ENCODE assay signal across 15 cellular contexts in the genomic region with DNA sequence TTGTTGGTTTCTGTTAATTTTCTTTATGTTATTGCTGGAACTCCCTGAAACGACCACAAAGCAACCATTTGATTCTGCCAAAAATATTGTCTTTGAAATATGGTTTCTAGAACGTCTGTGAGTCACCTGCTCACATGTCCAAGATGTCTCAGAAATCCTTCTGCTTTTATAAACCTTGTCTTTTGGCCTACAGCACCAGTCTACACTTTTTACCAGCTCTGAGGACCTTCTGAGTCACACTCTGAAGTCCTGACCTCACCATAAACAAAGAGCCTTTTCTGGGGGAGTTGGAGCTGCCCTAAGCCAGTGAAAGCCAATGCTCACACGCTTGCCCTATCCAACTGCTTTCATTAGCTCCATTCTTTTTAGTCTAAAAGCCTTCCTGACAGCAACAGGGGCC. TPM values are rescaled to one million over a fixed set of nuclear protein-coding genes. Genes with fewer than 3 reads are reported as not detected.
DNase-seq lines count a peak whose midpoint lies in the region; ATAC-seq and TF ChIP-seq lines count a peak whose summit lies in the region.
"Had no signal": no experiment of that assay in that cellular context is flagged by ENCODE, and none has a peak within 500 bp of the region (broad histone marks: within the 10 kb centered on the region; RNA-seq: fewer than 3 reads in every experiment).

No MANE protein-coding gene starts in this region.

- H3K4me2 ChIP-seq in IMR-90 (ENCODE audit: low read depth, low read length) (no peak overlapping the region), mammary epithelial cell (ENCODE audit: insufficient read depth, low read depth, low read length) (no peak overlapping the region)

- H3K9ac ChIP-seq in IMR-90 (ENCODE audit: low read depth, low read length) (no peak overlapping the region), mammary epithelial cell (ENCODE audit: insufficient read depth, low read length) (no peak overlapping the region)

- H2BK20ac ChIP-seq in IMR-90 (ENCODE audit: low read depth, low read length) = no peak overlapping the region

- H3K9me1 ChIP-seq in IMR-90 (ENCODE audit: insufficient read depth, low read length) = no peaks in the 10 kb centered on the region

- no peak overlapping the region for H2AK9ac ChIP-seq in IMR-90 (replicated peaks; ENCODE audit: low read depth, low read length, poor library complexity)

- no peak overlapping the region for H3K18ac ChIP-seq in IMR-90 (ENCODE audit: low read depth, low read length)

- peaks cover 15% of the 10 kb centered on the region for H3K9me3 ChIP-seq in IMR-90 (ENCODE audit: control insufficient read depth, insufficient read depth, low read length)
- no peaks in the 10 kb centered on the region for H3K9me3 ChIP-seq in mammary epithelial cell (replicated peaks; ENCODE audit: insufficient read depth, low read length)
- H3K9me3 ChIP-seq in vagina = no peaks in the 10 kb centered on the region
- H3K9me3 ChIP-seq: spleen, thyroid gland had no signal

- H4K20me1 ChIP-seq in IMR-90 (ENCODE audit: insufficient read depth, low read length) = no peaks in the 10 kb centered on the region
- H4K20me1 ChIP-seq in mammary epithelial cell (ENCODE audit: insufficient read depth, low read length) = no peaks in the 10 kb centered on the region

- no peaks in the 10 kb centered on the region for H3K79me1 ChIP-seq in IMR-90 (ENCODE audit: low read depth in 1 of 2, low read length in 2 of 2)

- no peaks in the 10 kb centered on the region for H3K4me1 ChIP-seq in IMR-90 (ENCODE audit: control insufficient read depth, insufficient read depth, low read length)
- peaks cover 10% of the 10 kb centered on the region for H3K4me1 ChIP-seq in mammary epithelial cell (ENCODE audit: insufficient read depth, low read length)
- no peaks in the 10 kb centered on the region for H3K4me1 ChIP-seq in vagina
- H3K4me1 ChIP-seq: spleen had no signal

- dilution Hi-C loops in IMR-90 (cut with HindIII; ENCODE audit: low sequenced_read_pairs, unreplicated experiment) (no loop called here), mammary epithelial cell (cut with HindIII; ENCODE audit: low sequenced_read_pairs) (no loop called here)

- no peak overlapping the region for H4K8ac ChIP-seq in IMR-90 (ENCODE audit: low read depth in 2 of 2, low read length in 2 of 2)

- in situ Hi-C loops in IMR-90 (cut with MboI; ENCODE audit: low sequenced_read_pairs) = no loop called here
- in situ Hi-C loops in mammary epithelial cell (cut with MboI; ENCODE audit: low sequenced_read_pairs in 2 of 2) = no loop called here

- no peak overlapping the region for H2BK120ac ChIP-seq in IMR-90 (ENCODE audit: low read depth, low read length)

- H3K36me3 ChIP-seq in IMR-90 (ENCODE audit: control insufficient read depth, insufficient read depth, low read length) (no peaks in the 10 kb centered on the region), mammary epithelial cell (ENCODE audit: insufficient read depth, low read length) (no peaks in the 10 kb centered on the region), vagina (no peaks in the 10 kb centered on the region)
- H3K36me3 ChIP-seq: spleen, thyroid gland had no signal

- no peaks in the 10 kb centered on the region for H3K27me3 ChIP-seq in IMR-90 (ENCODE audit: control insufficient read depth, insufficient read depth, low read length)
- no peaks in the 10 kb centered on the region for H3K27me3 ChIP-seq in mammary epithelial cell (ENCODE audit: insufficient read depth, low read length)
- H3K27me3 ChIP-seq in layer of hippocampus (ENCODE audit: control insufficient read depth, insufficient read depth, low read length) = no peaks in the 10 kb centered on the region
- no peaks in the 10 kb centered on the region for H3K27me3 ChIP-seq in vagina
- H3K27me3 ChIP-seq: thyroid gland had no signal

- no peak overlapping the region for H3K14ac ChIP-seq in IMR-90 (replicated peaks; ENCODE audit: low read depth, low read length)

- no peak overlapping the region for H3K23ac ChIP-seq in IMR-90 (ENCODE audit: low read depth, low read length)

- peak; percentile 5 for DNase-seq in IMR-90
- peak; percentile 88 for DNase-seq in mammary epithelial cell
- no peak for DNase-seq in vagina (ENCODE audit: extremely low spot score in 2 of 2)
- no peak for DNase-seq in NCI-H1436 treated with DMSO at 0.1 percent for 48 hours (lab: John Stamatoyannopoulos, UW)
- no peak for DNase-seq in activated CD4-positive, alpha-beta T cell treated with anti-CD3 and anti-CD28 coated beads for 4 hours
- DNase-seq: activated CD4-positive, alpha-beta T cell treated with anti-CD3 and anti-CD28 coated beads, Interleukin-2, amount 50 U/mL, for 48 hours; activated T-cell treated with anti-CD3 and anti-CD28 coated beads, Interleukin-2, amount 50 U/mL, for 72 hours; CD4-positive, alpha-beta memory T cell; SHP77; spleen; thyroid gland had no signal

- TF ChIP-seq CTCF in IMR-90 (conservative IDR thresholded peaks at IDR 0.05; ENCODE audit: low read depth, low read length) (no peak), mammary epithelial cell (conservative IDR thresholded peaks at IDR 0.05 in 1 of 2, IDR thresholded peaks at IDR 0.05 in 1 of 2; ENCODE audit: extremely low read depth in 1 of 2, insufficient read depth in 1 of 2, low read depth in 1 of 2, low read length in 2 of 2) (no peak), vagina (IDR thresholded peaks at IDR 0.05) (no peak)

- H4K91ac ChIP-seq in IMR-90 (ENCODE audit: insufficient read depth, low read depth, low read length) = no peak overlapping the region

- TF ChIP-seq RAD21 in IMR-90 (IDR thresholded peaks at IDR 0.05; ENCODE audit: low read length) = no peak

- no peaks in the 10 kb centered on the region for H3K79me2 ChIP-seq in mammary epithelial cell (ENCODE audit: insufficient read depth, low read length)

- H4K5ac ChIP-seq in IMR-90 (ENCODE audit: low read depth, low read length) = no peak overlapping the region

- H3K56ac ChIP-seq in IMR-90 (ENCODE audit: extremely low read depth, insufficient read depth, low read length) = no peak overlapping the region

- H3K4ac ChIP-seq in IMR-90 (ENCODE audit: low read depth, low read length) = no peak overlapping the region

- POLR2A ChIA-PET in IMR-90 (lab: Charles Lee; ENCODE audit: unreplicated experiment) = no interaction called here

- intact Hi-C loops in IMR-90 (cut with micrococcal nuclease) = no loop called here
- intact Hi-C loops in mammary epithelial cell (cut with micrococcal nuclease) = no loop called here
- intact Hi-C loops in vagina (cut with DNase I) = no loop called here

- no peak overlapping the region for H2AFZ ChIP-seq in IMR-90 (replicated peaks; ENCODE audit: low read length, poor library complexity)
- H2AFZ ChIP-seq in mammary epithelial cell (ENCODE audit: low read depth, low read length) = no peak overlapping the region

- H2BK5ac ChIP-seq in IMR-90 (ENCODE audit: low read depth, low read length, poor library complexity, severe bottlenecking) = no peak overlapping the region

- no peak overlapping the region for H2AK5ac ChIP-seq in IMR-90 (ENCODE audit: low read depth, low read length)

- ATAC-seq in IMR-90 (ENCODE audit: low read depth) = no peak
- ATAC-seq in HG02759 (IDR thresholded peaks at IDR 0.05; ENCODE audit: unreplicated experiment) = no peak
- ATAC-seq: activated T-cell treated with anti-CD3 and anti-CD28 coated beads, Interleukin-2, amount 50 U/mL, for 72 hours had no signal

- no peak overlapping the region for H2BK15ac ChIP-seq in IMR-90 (ENCODE audit: low read depth, low read length)

- WGBS in IMR-90 (ENCODE audit: extremely low coverage in 2 of 2, insufficient read length in 1 of 2), 2 experiments = 0% methylated on average over 1 of the region's 3 CpGs; no CpG with 5 or more reads in 1 of the 2 experiments
- 5% methylated on average over 3 of the region's 3 CpGs for WGBS in mammary epithelial cell (ENCODE audit: low coverage, missing lambda C conversion rate)

- TF ChIP-seq POLR2A in IMR-90 (IDR thresholded peaks at IDR 0.05; ENCODE audit: low read depth, low read length) (no peak), vagina (IDR thresholded peaks at IDR 0.05) (no peak)

- BruUV-seq in IMR-90 (replicated peaks; lab: Mats Ljungman, UMichigan) (no TSS peak), mammary epithelial cell (replicated peaks; lab: Mats Ljungman, UMichigan) (no TSS peak)

- H3K27ac ChIP-seq in IMR-90 (ENCODE audit: insufficient read depth, low read length) (no peak overlapping the region), mammary epithelial cell (ENCODE audit: insufficient read depth, low read depth, low read length) (peak overlapping the region; percentile 3), layer of hippocampus (ENCODE audit: low read depth, low read length) (peak overlapping the region; percentile 30), vagina (peak overlapping the region; percentile 2)
- H3K27ac ChIP-seq: spleen, thyroid gland had no signal

- H3K4me3 ChIP-seq in IMR-90 (ENCODE audit: insufficient read depth, low read depth, low read length) (no peak overlapping the region), mammary epithelial cell (replicated peaks in 1 of 3; ENCODE audit: insufficient read depth in 1 of 3, low read depth in 2 of 3, low read length in 3 of 3) (no peak overlapping the region), vagina (no peak overlapping the region)
- H3K4me3 ChIP-seq: spleen, thyroid gland had no signal

- CTCF ChIA-PET in IMR-90 (lab: Yijun Ruan, JAX) = interaction anchor here (0.5 kb wide), 1 partner anchor 33 kb away, joined by 3 read pairs; no protein-coding TSS in a partner anchor
- CTCF ChIA-PET in mammary epithelial cell (lab: Charles Lee; ENCODE audit: low non-redundant PET) = no interaction called here

TF ChIP-seq in IMR-90, 13 proteins besides CTCF, POLR2A, EP300 and RAD21 (continues in another document):
- no peak for TF ChIP-seq FOS (IDR thresholded peaks at IDR 0.05; ENCODE audit: low read depth, low read length)
- no peak for TF ChIP-seq MAZ (IDR thresholded peaks at IDR 0.05; ENCODE audit: borderline replicate concordance, low read depth, low read length)
- TF ChIP-seq CHD1 (IDR thresholded peaks at IDR 0.05; ENCODE audit: low read depth, low read length) = no peak
- no peak for TF ChIP-seq CEBPB (IDR thresholded peaks at IDR 0.05; ENCODE audit: low read depth, low read length)
- no peak for TF ChIP-seq RCOR1 (IDR thresholded peaks at IDR 0.05; ENCODE audit: insufficient replicate concordance, low read length)
- TF ChIP-seq MXI1 (IDR thresholded peaks at IDR 0.05; ENCODE audit: borderline replicate concordance, low read depth, low read length) = no peak
- no peak for TF ChIP-seq MAFK (IDR thresholded peaks at IDR 0.05; ENCODE audit: low read depth, low read length)
- TF ChIP-seq NFE2L2 (IDR thresholded peaks at IDR 0.05; ENCODE audit: low read depth, low read length) = no peak

RNA-seq across cellular contexts. Expression of a gene that starts 55.5 kb away (rescaled TPM):
- total RNA-seq in IMR-90 (2012; rRNA removed) (under 0.01 TPM in 2 replicates), mammary epithelial cell (under 1 TPM; under 0.01 to 0.19 TPM), vagina (1.5 TPM)
- polyA plus RNA-seq in IMR-90 (2012; rRNA removed) (not detected in 2 replicates), mammary epithelial cell (0.05 TPM)
- polyA plus RNA-seq in IMR-90 (2012; cell fraction: cytosol; rRNA removed) = under 0.01 TPM in 2 replicates
- polyA plus RNA-seq in IMR-90 (2012; cell fraction: nucleus; rRNA removed; ENCODE audit: low replicate concordance) = 0.01 TPM in 1 of 2 replicates, not detected in the other
- polyA minus RNA-seq in mammary epithelial cell = not detected
- total RNA-seq: activated T-cell treated with anti-CD3 and anti-CD28 coated beads, Interleukin-2, amount 50 U/mL, for 72 hours; CD4-positive, alpha-beta memory T cell; G401; mononuclear cell had no signal
- polyA plus RNA-seq: CD4-positive, alpha-beta memory T cell had no signal

Comparison
In these comparisons a context has a peak if more than half of its experiments do, and no peak if none do; other contexts are left out.
1. DNase-seq: peak in IMR-90 (single experiment) and mammary epithelial cell (single experiment); none in vagina (0 of 2), NCI-H1436 treated with DMSO at 0.1 percent for 48 hours (single experiment) and activated CD4-positive, alpha-beta T cell treated with anti-CD3 and anti-CD28 coated beads for 4 hours (0 of 2).